Comparison of ENCODE assay signal across 2 cellular contexts in genomic region chr5:7394889-7395431, GRCh38.
TF ChIP-seq lines count a peak whose summit lies in the region.

No MANE protein-coding gene starts in this region.

TF ChIP-seq in WTC11, 78 proteins besides CTCF, POLR2A, EP300 and RAD21 (continues in another document):
- peak; percentile 59; the same call in 1 of the 2 replicates for TF ChIP-seq ZNF219 (CRISPR knock-in tag; IDR thresholded peaks at IDR 0.05; ENCODE audit: borderline replicate concordance)
- no peak for TF ChIP-seq JUN (CRISPR knock-in tag; IDR thresholded peaks at IDR 0.05)
- TF ChIP-seq HMGA2 (CRISPR knock-in tag; IDR thresholded peaks at IDR 0.05): no peak
- peak; percentile 18; the same call in 1 of the 2 replicates for TF ChIP-seq ZNF232 (CRISPR knock-in tag; IDR thresholded peaks at IDR 0.05)
- TF ChIP-seq NR2C2 (CRISPR knock-in tag; IDR thresholded peaks at IDR 0.05): no peak
- TF ChIP-seq ETV6 (CRISPR knock-in tag; IDR thresholded peaks at IDR 0.05): 0 out of 2 replicates have a peak, but pooled peaks have one; percentile 16
- TF ChIP-seq MAX (CRISPR knock-in tag; IDR thresholded peaks at IDR 0.05): peak; percentile 55
- 0 out of 2 replicates have a peak, but pooled peaks have one; percentile 18 for TF ChIP-seq TEAD1 (CRISPR knock-in tag; IDR thresholded peaks at IDR 0.05)
- TF ChIP-seq KAT7 (CRISPR knock-in tag; IDR thresholded peaks at IDR 0.05; ENCODE audit: borderline replicate concordance): peak; percentile 91; the same call in 1 of the 2 replicates
- 0 out of 2 replicates have a peak, but pooled peaks have one; percentile 29 for TF ChIP-seq PRRX2 (CRISPR knock-in tag; IDR thresholded peaks at IDR 0.05)
- TF ChIP-seq FOXP1 (CRISPR knock-in tag; IDR thresholded peaks at IDR 0.05; ENCODE audit: borderline replicate concordance): peak; percentile 59; the same call in 1 of the 2 replicates
- TF ChIP-seq SOX15 (CRISPR knock-in tag; IDR thresholded peaks at IDR 0.05): no peak
- TF ChIP-seq USF1 (CRISPR knock-in tag; IDR thresholded peaks at IDR 0.05): no peak
- no peak for TF ChIP-seq ZNF263 (CRISPR knock-in tag; IDR thresholded peaks at IDR 0.05; ENCODE audit: low read depth)
- TF ChIP-seq ZNF138 (CRISPR knock-in tag; conservative IDR thresholded peaks at IDR 0.05): 0 out of 2 replicates have a peak, but pooled peaks have one; percentile 26
- TF ChIP-seq ZSCAN18 (CRISPR knock-in tag; IDR thresholded peaks at IDR 0.05): no peak
- peak; percentile 61 for TF ChIP-seq E2F5 (CRISPR knock-in tag; IDR thresholded peaks at IDR 0.05)
- TF ChIP-seq ARID4B (CRISPR knock-in tag; IDR thresholded peaks at IDR 0.05; ENCODE audit: borderline replicate concordance): peak; percentile 54
- peak; percentile 37 for TF ChIP-seq SP1 (CRISPR knock-in tag; conservative IDR thresholded peaks at IDR 0.05)

TF ChIP-seq in H1, 55 proteins besides CTCF, POLR2A, EP300 and RAD21 (continues in another document):
- TF ChIP-seq KDM5A (IDR thresholded peaks at IDR 0.05; ENCODE audit: low read length) (no peak), SP1 (IDR thresholded peaks at IDR 0.05; ENCODE audit: low read depth, low read length) (no peak), RBBP5 (IDR thresholded peaks at IDR 0.05; ENCODE audit: borderline replicate concordance, low read depth, low read length) (peak; percentile 95), CHD2 (IDR thresholded peaks at IDR 0.05; ENCODE audit: low read length) (no peak), JUN (IDR thresholded peaks at IDR 0.05; ENCODE audit: low read depth, low read length) (no peak), RXRA (IDR thresholded peaks at IDR 0.05; ENCODE audit: insufficient read depth, low read depth, low read length) (no peak), CEBPB (IDR thresholded peaks at IDR 0.05; ENCODE audit: low read depth, low read length) (no peak), EZH2 (IDR thresholded peaks at IDR 0.05; ENCODE audit: low read depth, low read length, severe bottlenecking) (no peak), E2F6 (IDR thresholded peaks at IDR 0.05) (peak; percentile 72), TAF7 (optimal IDR thresholded peaks at IDR 0.05; ENCODE audit: borderline replicate concordance, low read depth, low read length) (no peak), PHF8 (conservative IDR thresholded peaks at IDR 0.05; ENCODE audit: low read depth, low read length) (no peak; the same call in 1 of the 2 replicates), MAFK (IDR thresholded peaks at IDR 0.05; ENCODE audit: low read depth, low read length) (no peak), ATF2 (IDR thresholded peaks at IDR 0.05; ENCODE audit: low read length) (no peak), RNF2 (IDR thresholded peaks at IDR 0.05; ENCODE audit: borderline replicate concordance, low read depth, low read length, missing control alignments, poor library complexity, severe bottlenecking) (no peak), HDAC6 (IDR thresholded peaks at IDR 0.05; ENCODE audit: low read depth, low read length) (no peak), TEAD4 (IDR thresholded peaks at IDR 0.05; ENCODE audit: low read depth, low read length) (no peak), CHD7 (IDR thresholded peaks at IDR 0.05; ENCODE audit: insufficient replicate concordance, low read length) (no peak), CREB1 (IDR thresholded peaks at IDR 0.05) (no peak; the same call in 1 of the 2 replicates), FOSL1 (IDR thresholded peaks at IDR 0.05; ENCODE audit: insufficient read depth, low read depth, low read length) (no peak), GTF2F1 (IDR thresholded peaks at IDR 0.05; ENCODE audit: borderline replicate concordance, low read depth, low read length) (no peak), NRF1 (IDR thresholded peaks at IDR 0.05; ENCODE audit: low read depth, low read length) (no peak), SIRT6 (IDR thresholded peaks at IDR 0.05; ENCODE audit: low read length) (no peak), MAX (IDR thresholded peaks at IDR 0.05) (peak; percentile 62), CTBP2 (IDR thresholded peaks at IDR 0.05; ENCODE audit: borderline replicate concordance, insufficient read depth, insufficient read length, low read length) (no peak), CHD1 (IDR thresholded peaks at IDR 0.05; ENCODE audit: low read depth, low read length) (no peak), NANOG (IDR thresholded peaks at IDR 0.05; ENCODE audit: insufficient read depth, low read depth, low read length, poor library complexity, severe bottlenecking) (no peak), BACH1 (IDR thresholded peaks at IDR 0.05; ENCODE audit: low read length) (peak; percentile 83; the same call in 1 of the 2 replicates), CBX5 (IDR thresholded peaks at IDR 0.05; ENCODE audit: low read depth, low read length) (no peak), KDM4A (IDR thresholded peaks at IDR 0.05; ENCODE audit: low read depth, low read length, severe bottlenecking) (peak; percentile 94), CBX8 (IDR thresholded peaks at IDR 0.05; ENCODE audit: borderline replicate concordance, low read depth, low read length) (no peak), TCF12 (IDR thresholded peaks at IDR 0.05; ENCODE audit: low read depth, low read length) (0 out of 2 replicates have a peak, but pooled peaks have one; percentile 17), SIX5 (IDR thresholded peaks at IDR 0.05; ENCODE audit: low read depth, low read length) (no peak), BRCA1 (IDR thresholded peaks at IDR 0.05; ENCODE audit: low read depth, low read length) (no peak), RFX5 (IDR thresholded peaks at IDR 0.05; ENCODE audit: borderline replicate concordance, low read depth, low read length) (no peak), POU5F1 (IDR thresholded peaks at IDR 0.05; ENCODE audit: low read depth, low read length) (no peak), JUND (IDR thresholded peaks at IDR 0.05; ENCODE audit: low read length) (no peak), GABPA (IDR thresholded peaks at IDR 0.05; ENCODE audit: borderline replicate concordance, insufficient read depth, low read length) (no peak), KDM1A (IDR thresholded peaks at IDR 0.05; ENCODE audit: borderline replicate concordance, low read length) (no peak), POLR2AphosphoS5 (IDR thresholded peaks at IDR 0.05; ENCODE audit: low read depth, low read length) (no peak; the same call in 1 of the 2 replicates), TBP (IDR thresholded peaks at IDR 0.05; ENCODE audit: low read depth, low read length) (no peak), ASH2L (IDR thresholded peaks at IDR 0.05; ENCODE audit: low read length) (peak; percentile 93), TAF1 (IDR thresholded peaks at IDR 0.05; ENCODE audit: low read depth, low read length) (no peak), SAP30 (IDR thresholded peaks at IDR 0.05; ENCODE audit: insufficient read depth, insufficient replicate concordance, low read length) (no peak), EGR1 (IDR thresholded peaks at IDR 0.05; ENCODE audit: borderline replicate concordance, low read depth, low read length) (peak; percentile 92; the same call in 1 of the 2 replicates), SRF (IDR thresholded peaks at IDR 0.05; ENCODE audit: low read depth, low read length) (no peak), YY1 (IDR thresholded peaks at IDR 0.05; ENCODE audit: low read depth, low read length) (0 out of 2 replicates have a peak, but pooled peaks have one; percentile 29), HDAC2 (IDR thresholded peaks at IDR 0.05; ENCODE audit: borderline replicate concordance in 1 of 2, low read depth in 2 of 2, low read length in 2 of 2) (peak in 1 of 2 experiments; percentile 78; a peak in 1 of 4 replicates), SP4 (IDR thresholded peaks at IDR 0.05; ENCODE audit: low read length) (no peak), SP2 (IDR thresholded peaks at IDR 0.05; ENCODE audit: low read length) (no peak), BCL11A (IDR thresholded peaks at IDR 0.05; ENCODE audit: low read depth in 2 of 2, low read length in 2 of 2) (no peak), ZNF274 (IDR thresholded peaks at IDR 0.05; ENCODE audit: borderline replicate concordance, extremely low read depth, low read length) (no peak), SIN3A (conservative IDR thresholded peaks at IDR 0.05 in 1 of 2, IDR thresholded peaks at IDR 0.05 in 1 of 2; ENCODE audit: low read depth in 1 of 2, low read length in 2 of 2) (0 out of 4 replicates have a peak, but pooled peaks of 1 of the 2 experiments have one; percentile 21)
